In the genomic region with DNA sequence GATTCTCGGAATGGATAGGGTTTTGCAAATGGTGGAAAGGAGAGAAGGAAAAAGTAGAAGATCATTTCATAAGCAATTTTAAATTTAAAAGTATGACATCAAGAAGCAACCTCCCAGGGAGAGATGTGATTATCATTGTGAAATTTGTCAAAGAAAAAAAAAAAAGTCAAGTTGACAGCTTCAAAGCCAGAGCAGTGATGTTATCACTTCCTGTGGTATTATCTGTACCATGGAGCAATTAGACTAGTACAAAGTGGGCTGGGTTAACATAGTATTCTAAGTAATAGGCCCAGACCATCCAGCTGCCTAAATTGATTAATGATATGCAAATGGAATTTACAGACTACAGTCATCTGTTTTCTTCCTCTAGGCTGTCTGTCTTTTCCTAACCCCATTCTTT, we compare ENCODE assay signal across 19 cellular contexts.
DNase-seq lines count a peak whose midpoint lies in the region; ATAC-seq lines count a peak whose summit lies in the region.
"Had no signal": no experiment of that assay in that cellular context is flagged by ENCODE, and none has a peak within 500 bp of the region (broad histone marks: within the 10 kb centered on the region; RNA-seq: fewer than 3 reads in every experiment).

No MANE protein-coding gene starts in this region.

- no peak overlapping the region for H3K4me3 Mint-ChIP-seq in T-cell
- no peak overlapping the region for H3K4me3 Mint-ChIP-seq in activated naive CD4-positive, alpha-beta T cell treated with anti-CD3 and anti-CD28 coated beads for 36 hours
- H3K4me3 Mint-ChIP-seq: activated T-cell treated with anti-CD3 and anti-CD28 coated beads, Interleukin-2, amount 50 U/mL, for 24 hours; CD14-positive monocyte had no signal

- WGBS in mesenchymal stem cell = 100% methylated on average over 1 of the region's 1 CpG

- H3K9me3 ChIP-seq in mesenchymal stem cell (ENCODE audit: control insufficient read depth, low read length) = no peaks in the 10 kb centered on the region
- H3K9me3 ChIP-seq: heart right ventricle had no signal

- H2AFZ ChIP-seq in mesenchymal stem cell (ENCODE audit: low read depth, low read length) = no peak overlapping the region

- no peaks in the 10 kb centered on the region for H3K36me3 ChIP-seq in mesenchymal stem cell (ENCODE audit: control insufficient read depth in 1 of 2, insufficient read depth in 2 of 2, low read depth in 1 of 2, low read length in 2 of 2)
- H3K36me3 ChIP-seq: brain microvascular endothelial cell, heart right ventricle had no signal

- H4K8ac ChIP-seq in mesenchymal stem cell (ENCODE audit: low read length) = no peak overlapping the region

- no peak overlapping the region for H2AK5ac ChIP-seq in mesenchymal stem cell (ENCODE audit: low read length, severe bottlenecking)

- no peak overlapping the region for H3K4me2 ChIP-seq in mesenchymal stem cell (ENCODE audit: low read length, poor library complexity, severe bottlenecking)

- no peak overlapping the region for H2BK15ac ChIP-seq in mesenchymal stem cell (ENCODE audit: low read depth, poor library complexity, severe bottlenecking)

- H3K4me1 Mint-ChIP-seq in T-cell = peaks cover 17 to 21% (median 18%) of the 10 kb centered on the region in 3 donors
- H3K4me1 Mint-ChIP-seq in activated naive CD4-positive, alpha-beta T cell treated with anti-CD3 and anti-CD28 coated beads for 36 hours (ENCODE audit: low read depth) = peaks cover 21% of the 10 kb centered on the region
- H3K4me1 Mint-ChIP-seq: CD14-positive monocyte had no signal

- H3K27ac ChIP-seq in mesenchymal stem cell (ENCODE audit: low read length, poor library complexity, severe bottlenecking) = no peak overlapping the region
- H3K27ac ChIP-seq: brain microvascular endothelial cell, heart right ventricle had no signal

- no peak overlapping the region for H3K4ac ChIP-seq in mesenchymal stem cell (ENCODE audit: low read depth in 1 of 2, low read length in 2 of 2)

- no peak overlapping the region for H4K91ac ChIP-seq in mesenchymal stem cell (ENCODE audit: low read length)

- no peak overlapping the region for H3K18ac ChIP-seq in mesenchymal stem cell (ENCODE audit: low read depth in 1 of 2, low read length in 2 of 2)

- peak; percentile 46 for DNase-seq in NOMO-1 treated with DMSO at 0.1 percent for 48 hours (lab: John Stamatoyannopoulos, UW; ENCODE audit: unreplicated experiment)
- DNase-seq in NOMO-1 treated with dmso at 0.1 percent for 144 hours (lab: John Stamatoyannopoulos, UW; ENCODE audit: unreplicated experiment) = no peak
- peak; percentile 72 for DNase-seq in MV-4-11 (lab: John Stamatoyannopoulos, UW)
- no peak for DNase-seq in T-cell
- peak; percentile 69 for DNase-seq in mesenchymal stem cell
- DNase-seq in activated naive CD4-positive, alpha-beta T cell treated with anti-CD3 and anti-CD28 coated beads for 36 hours = no peak
- no peak for DNase-seq in NCI-H187 treated with DMSO at 0.1 percent for 48 hours (lab: John Stamatoyannopoulos, UW)
- DNase-seq: activated CD4-positive, alpha-beta T cell treated with anti-CD3 and anti-CD28 coated beads, Interleukin-2, amount 50 U/mL, for 48 hours; activated T-cell treated with anti-CD3 and anti-CD28 coated beads, Interleukin-2, amount 50 U/mL, for 24 hours; brain microvascular endothelial cell; cortex of kidney; DMS53; heart right ventricle; NCI-H1930; retina had no signal

- H3K4me1 ChIP-seq in mesenchymal stem cell (ENCODE audit: control insufficient read depth, insufficient read depth, low read depth, low read length) = no peaks in the 10 kb centered on the region
- H3K4me1 ChIP-seq: heart right ventricle had no signal

- CTCF ChIA-PET in T-cell (lab: Charles Lee) = interaction anchor here in 1 of 2 donors (0.6 kb wide), 1 partner anchor 612 kb away, joined by 6 read pairs; no protein-coding TSS in a partner anchor
- CTCF ChIA-PET in activated naive CD4-positive, alpha-beta T cell treated with anti-CD3 and anti-CD28 coated beads for 36 hours (lab: Charles Lee) = no interaction called here

- POLR2A ChIA-PET in T-cell (lab: Charles Lee) = no interaction called here

- H2BK120ac ChIP-seq in mesenchymal stem cell (ENCODE audit: low read depth, low read length) = no peak overlapping the region

- peaks cover 0 to 3% of the 10 kb centered on the region in 2 donors for H3K27me3 Mint-ChIP-seq in T-cell
- no peaks in the 10 kb centered on the region for H3K27me3 Mint-ChIP-seq in activated naive CD4-positive, alpha-beta T cell treated with anti-CD3 and anti-CD28 coated beads for 36 hours (ENCODE audit: low read depth)
- H3K27me3 Mint-ChIP-seq: activated T-cell treated with anti-CD3 and anti-CD28 coated beads, Interleukin-2, amount 50 U/mL, for 24 hours had no signal

- H3K36me3 Mint-ChIP-seq in T-cell = no peaks in the 10 kb centered on the region
- H3K36me3 Mint-ChIP-seq in activated naive CD4-positive, alpha-beta T cell treated with anti-CD3 and anti-CD28 coated beads for 36 hours (ENCODE audit: low read depth) = no peaks in the 10 kb centered on the region
- H3K36me3 Mint-ChIP-seq: activated naive CD4-positive, alpha-beta T cell treated with anti-CD3 and anti-CD28 coated beads, Interleukin-2, amount 50 U/mL, for 72 hours; CD14-positive monocyte; immature natural killer cell had no signal

- ATAC-seq in T-cell (replicated peaks in 1 of 4) (peak; percentile 62 to 92 (median 75)), GM18873 (IDR thresholded peaks at IDR 0.05; ENCODE audit: low FRiP score, unreplicated experiment) (no peak)
- ATAC-seq: heart right ventricle had no signal

- H3K23ac ChIP-seq in mesenchymal stem cell (ENCODE audit: low read length in 2 of 2) = no peak overlapping the region

- no peak overlapping the region for H2BK12ac ChIP-seq in mesenchymal stem cell (ENCODE audit: low read length in 2 of 2)

- no peaks in the 10 kb centered on the region for H3K27me3 ChIP-seq in mesenchymal stem cell (ENCODE audit: control insufficient read depth in 1 of 2, insufficient read depth in 1 of 2, low read length in 2 of 2)
- H3K27me3 ChIP-seq: brain microvascular endothelial cell had no signal

- no peak overlapping the region for H3K27ac Mint-ChIP-seq in T-cell
- no peak overlapping the region for H3K27ac Mint-ChIP-seq in activated naive CD4-positive, alpha-beta T cell treated with anti-CD3 and anti-CD28 coated beads for 36 hours
- H3K27ac Mint-ChIP-seq: activated T-cell treated with anti-CD3 and anti-CD28 coated beads, Interleukin-2, amount 50 U/mL, for 24 hours; CD14-positive monocyte; immature natural killer cell had no signal

- intact Hi-C loops in activated naive CD4-positive, alpha-beta T cell treated with anti-CD3 and anti-CD28 coated beads for 36 hours (cut with micrococcal nuclease) = no loop called here

- no peak overlapping the region for H3K14ac ChIP-seq in mesenchymal stem cell (ENCODE audit: low read length in 2 of 2)

- H3K79me1 ChIP-seq in mesenchymal stem cell (replicated peaks; ENCODE audit: low read length, poor library complexity, severe bottlenecking) = no peaks in the 10 kb centered on the region

- no peak overlapping the region for H3K4me3 ChIP-seq in mesenchymal stem cell (ENCODE audit: insufficient read depth in 1 of 2, low read depth in 1 of 2, low read length in 2 of 2)
- H3K4me3 ChIP-seq: heart right ventricle had no signal

- no peak overlapping the region for H2BK5ac ChIP-seq in mesenchymal stem cell (ENCODE audit: low read depth, low read length, poor library complexity, severe bottlenecking)

- no peaks in the 10 kb centered on the region for H3K9me3 Mint-ChIP-seq in T-cell
- H3K9me3 Mint-ChIP-seq in activated naive CD4-positive, alpha-beta T cell treated with anti-CD3 and anti-CD28 coated beads for 36 hours = no peaks in the 10 kb centered on the region
- H3K9me3 Mint-ChIP-seq: activated naive CD4-positive, alpha-beta T cell treated with anti-CD3 and anti-CD28 coated beads, Interleukin-2, amount 50 U/mL, for 72 hours; activated T-cell treated with anti-CD3 and anti-CD28 coated beads, Interleukin-2, amount 50 U/mL, for 24 hours; immature natural killer cell had no signal

- no peak overlapping the region for H3K9ac ChIP-seq in mesenchymal stem cell (ENCODE audit: low read length)

Comparison
In these comparisons a context has a peak if more than half of its experiments do, and no peak if none do; other contexts are left out.
1. DNase-seq: peak in NOMO-1 treated with DMSO at 0.1 percent for 48 hours (single experiment), MV-4-11 (single experiment) and mesenchymal stem cell (single experiment); none in NOMO-1 treated with dmso at 0.1 percent for 144 hours (single experiment), T-cell (0 of 34), activated naive CD4-positive, alpha-beta T cell treated with anti-CD3 and anti-CD28 coated beads for 36 hours (single experiment) and NCI-H187 treated with DMSO at 0.1 percent for 48 hours (single experiment).